Comparison of ENCODE assay signal across 23 cellular contexts in genomic region chr15:86327230-86327865, GRCh38.
DNase-seq lines count a peak whose midpoint lies in the region; FAIRE-seq and TF ChIP-seq lines count a peak whose summit lies in the region.
"Had no signal": no experiment of that assay in that cellular context is flagged by ENCODE, and none has a peak within 500 bp of the region (broad histone marks: within the 10 kb centered on the region; RNA-seq: fewer than 3 reads in every experiment).

No MANE protein-coding gene starts in this region.

- DNase-seq in NCI-H1417 (lab: John Stamatoyannopoulos, UW) (peak in 2 of 3 experiments; percentile 63 to 82), NCI-H2171 (lab: John Stamatoyannopoulos, UW) (peak; percentile 72), astrocyte (ENCODE audit: low read depth) (peak; percentile 10), hepatocyte (ENCODE audit: low spot score) (no peak), ovary (no peak)
- DNase-seq in stimulated activated naive CD4-positive, alpha-beta T cell treated with Interleukin-2 at 50 U/mL for 16 hours (lab: John Stamatoyannopoulos, UW): no peak
- no peak for DNase-seq in effector memory CD4-positive, alpha-beta T cell
- DNase-seq: ACHN, EL, HCEC 1CT, Kasumi-1, NCI-H1092 treated with DMSO at 0.1 percent for 48 hours, NCI-H187, NCI-H345, NCI-H524 treated with DMSO at 0.1 percent for 48 hours, Peyer's patch, SIG-M5, T-cell had no signal

- H3K4me3 ChIP-seq in astrocyte (ENCODE audit: insufficient read depth, low read depth, low read length) (no peak overlapping the region), hepatocyte (no peak overlapping the region), ovary (no peak overlapping the region)
- no peak overlapping the region for H3K4me3 ChIP-seq in effector memory CD4-positive, alpha-beta T cell (ENCODE audit: insufficient read depth, low read depth, low read length, poor library complexity, severe bottlenecking)
- H3K4me3 ChIP-seq: GM12878, GM23338, Peyer's patch had no signal

- H3K27me3 ChIP-seq in astrocyte (ENCODE audit: insufficient read depth, low read length): no peaks in the 10 kb centered on the region
- no peaks in the 10 kb centered on the region for H3K27me3 ChIP-seq in hepatocyte
- H3K27me3 ChIP-seq in effector memory CD4-positive, alpha-beta T cell (replicated peaks; ENCODE audit: control insufficient read depth, insufficient read depth, low read length, poor library complexity, severe bottlenecking): no peaks in the 10 kb centered on the region
- H3K27me3 ChIP-seq in ovary: no peaks in the 10 kb centered on the region
- H3K27me3 ChIP-seq: Peyer's patch had no signal

- intact Hi-C loops in ovary (cut with DNase I): no loop called here

- H3K4me3 Mint-ChIP-seq in astrocyte (ENCODE audit: unreplicated experiment): no peak overlapping the region
- H3K4me3 Mint-ChIP-seq: GM23338, T-cell had no signal

- no peaks in the 10 kb centered on the region for H3K4me1 Mint-ChIP-seq in astrocyte (ENCODE audit: low read depth, unreplicated experiment)
- H3K4me1 Mint-ChIP-seq: T-cell had no signal

- H4K20me1 ChIP-seq in astrocyte (ENCODE audit: insufficient read depth, low read length) (no peaks in the 10 kb centered on the region), hepatocyte (ENCODE audit: insufficient read depth, poor library complexity, severe bottlenecking) (no peaks in the 10 kb centered on the region)

- no peak overlapping the region for H3K27ac Mint-ChIP-seq in astrocyte (ENCODE audit: unreplicated experiment)
- H3K27ac Mint-ChIP-seq: GM23338, T-cell had no signal

- TF ChIP-seq POLR2A in ovary (IDR thresholded peaks at IDR 0.05): no peak

- H3K9me3 Mint-ChIP-seq in astrocyte (ENCODE audit: unreplicated experiment): peaks cover 13% of the 10 kb centered on the region

- H3K9me3 ChIP-seq in astrocyte (ENCODE audit: insufficient read depth, low read depth, low read length) (peaks cover 14% of the 10 kb centered on the region), hepatocyte (ENCODE audit: low read depth) (no peaks in the 10 kb centered on the region), ovary (peaks cover 0 to 4% of the 10 kb centered on the region in 2 donors)
- no peaks in the 10 kb centered on the region for H3K9me3 ChIP-seq in effector memory CD4-positive, alpha-beta T cell (ENCODE audit: control insufficient read depth, low read length)

- TF ChIP-seq CTCF in astrocyte (IDR thresholded peaks at IDR 0.05; ENCODE audit: insufficient read depth, low read depth, low read length): no peak
- TF ChIP-seq CTCF in hepatocyte (IDR thresholded peaks at IDR 0.05; ENCODE audit: poor library complexity): no peak
- no peak for TF ChIP-seq CTCF in ovary (IDR thresholded peaks at IDR 0.05)

- H3K4me1 ChIP-seq in astrocyte (ENCODE audit: insufficient read depth, low read length): no peaks in the 10 kb centered on the region
- no peaks in the 10 kb centered on the region for H3K4me1 ChIP-seq in hepatocyte (ENCODE audit: insufficient read depth)
- H3K4me1 ChIP-seq in effector memory CD4-positive, alpha-beta T cell (ENCODE audit: control insufficient read depth, insufficient read depth, low read length, poor library complexity, severe bottlenecking): no peaks in the 10 kb centered on the region
- no peaks in the 10 kb centered on the region for H3K4me1 ChIP-seq in ovary (ENCODE audit: insufficient read depth)
- H3K4me1 ChIP-seq: Peyer's patch had no signal

- no peak overlapping the region for H3K27ac ChIP-seq in astrocyte (ENCODE audit: low read depth, low read length)
- peak overlapping the region; percentile 44 for H3K27ac ChIP-seq in hepatocyte
- H3K27ac ChIP-seq in effector memory CD4-positive, alpha-beta T cell (ENCODE audit: insufficient read depth, low read length, poor library complexity, severe bottlenecking): no peak overlapping the region
- no peak overlapping the region for H3K27ac ChIP-seq in ovary
- H3K27ac ChIP-seq: C4-2B, Peyer's patch had no signal

- peaks cover 5% of the 10 kb centered on the region for H3K27me3 Mint-ChIP-seq in astrocyte (ENCODE audit: low read depth, unreplicated experiment)

- H3K36me3 Mint-ChIP-seq in astrocyte (ENCODE audit: low read depth, unreplicated experiment): peaks cover 2% of the 10 kb centered on the region
- H3K36me3 Mint-ChIP-seq: T-cell had no signal

- H3K79me2 ChIP-seq in astrocyte (ENCODE audit: insufficient read depth, low read length) (no peaks in the 10 kb centered on the region), hepatocyte (no peaks in the 10 kb centered on the region)

- TF ChIP-seq EP300 in ovary (IDR thresholded peaks at IDR 0.05): no peak

- no peak overlapping the region for H3K9ac ChIP-seq in astrocyte (ENCODE audit: low read length)

- no peaks in the 10 kb centered on the region for H3K9me2 ChIP-seq in hepatocyte (replicated peaks; ENCODE audit: insufficient read depth)

- 59% methylated on average over 2 of the region's 2 CpGs for WGBS in hepatocyte (ENCODE audit: low lambda C conversion rate, missing lambda C conversion rate)
- 23 to 36% (median 33%) methylated on average over 2 of the region's 2 CpGs for WGBS in ovary, 3 donors

- H2AFZ ChIP-seq in astrocyte (ENCODE audit: low read depth, low read length) (no peak overlapping the region), hepatocyte (no peak overlapping the region)
- H2AFZ ChIP-seq: GM23338 had no signal

- no peaks in the 10 kb centered on the region for H3K36me3 ChIP-seq in astrocyte (ENCODE audit: insufficient read depth, low read length)
- no peaks in the 10 kb centered on the region for H3K36me3 ChIP-seq in hepatocyte (replicated peaks; ENCODE audit: insufficient read depth, low read depth)
- H3K36me3 ChIP-seq in effector memory CD4-positive, alpha-beta T cell (ENCODE audit: control insufficient read depth, insufficient read depth, low read length): no peaks in the 10 kb centered on the region
- no peaks in the 10 kb centered on the region for H3K36me3 ChIP-seq in ovary
- H3K36me3 ChIP-seq: Peyer's patch had no signal

- H3K4me2 ChIP-seq in astrocyte (ENCODE audit: low read length) (no peak overlapping the region), hepatocyte (no peak overlapping the region)
- H3K4me2 ChIP-seq: GM23338 had no signal

- no peak for FAIRE-seq in astrocyte (lab: Jason Lieb, UNC)
- FAIRE-seq: D721Med, GM12878, GM19239 had no signal

Comparison
In these comparisons a context has a peak if more than half of its experiments do, and no peak if none do; other contexts are left out.
1. DNase-seq: peak in NCI-H1417 (2 of 3), NCI-H2171 (single experiment) and astrocyte (single experiment); none in hepatocyte (single experiment), stimulated activated naive CD4-positive, alpha-beta T cell treated with Interleukin-2 at 50 U/mL for 16 hours (single experiment), effector memory CD4-positive, alpha-beta T cell (0 of 3) and ovary (0 of 5).